Comparison of ENCODE assay signal across 1 cellular context in genomic region chr2:26820932-26821331, GRCh38.
TF ChIP-seq lines count a peak whose summit lies in the region.

No MANE protein-coding gene starts in this region.

TF ChIP-seq in SK-N-SH treated with all-trans-retinoic acid at 6 μM for 48 hours, 23 proteins besides CTCF, POLR2A, EP300 and RAD21 (continued from another document):
- TF ChIP-seq, protein P1, sequence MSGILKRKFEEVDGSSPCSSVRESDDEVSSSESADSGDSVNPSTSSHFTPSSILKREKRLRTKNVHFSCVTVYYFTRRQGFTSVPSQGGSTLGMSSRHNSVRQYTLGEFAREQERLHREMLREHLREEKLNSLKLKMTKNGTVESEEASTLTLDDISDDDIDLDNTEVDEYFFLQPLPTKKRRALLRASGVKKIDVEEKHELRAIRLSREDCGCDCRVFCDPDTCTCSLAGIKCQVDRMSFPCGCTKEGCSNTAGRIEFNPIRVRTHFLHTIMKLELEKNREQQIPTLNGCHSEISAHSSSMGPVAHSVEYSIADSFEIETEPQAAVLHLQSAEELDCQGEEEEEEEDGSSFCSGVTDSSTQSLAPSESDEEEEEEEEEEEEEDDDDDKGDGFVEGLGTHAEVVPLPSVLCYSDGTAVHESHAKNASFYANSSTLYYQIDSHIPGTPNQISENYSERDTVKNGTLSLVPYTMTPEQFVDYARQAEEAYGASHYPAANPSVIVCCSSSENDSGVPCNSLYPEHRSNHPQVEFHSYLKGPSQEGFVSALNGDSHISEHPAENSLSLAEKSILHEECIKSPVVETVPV (CRISPR knock-in tag; IDR thresholded peaks at IDR 0.05) = no peak
- TF ChIP-seq PATZ1 (CRISPR knock-in tag; IDR thresholded peaks at IDR 0.05; ENCODE audit: borderline replicate concordance) = no peak
- TF ChIP-seq ZNF8 (CRISPR knock-in tag; IDR thresholded peaks at IDR 0.05) = no peak
- no peak for TF ChIP-seq ZNF70 (CRISPR knock-in tag; IDR thresholded peaks at IDR 0.05)
- no peak for TF ChIP-seq GLIS3 (CRISPR knock-in tag; IDR thresholded peaks at IDR 0.05)
- no peak for TF ChIP-seq ISL1 (CRISPR knock-in tag; IDR thresholded peaks at IDR 0.05)
- TF ChIP-seq, protein P2, sequence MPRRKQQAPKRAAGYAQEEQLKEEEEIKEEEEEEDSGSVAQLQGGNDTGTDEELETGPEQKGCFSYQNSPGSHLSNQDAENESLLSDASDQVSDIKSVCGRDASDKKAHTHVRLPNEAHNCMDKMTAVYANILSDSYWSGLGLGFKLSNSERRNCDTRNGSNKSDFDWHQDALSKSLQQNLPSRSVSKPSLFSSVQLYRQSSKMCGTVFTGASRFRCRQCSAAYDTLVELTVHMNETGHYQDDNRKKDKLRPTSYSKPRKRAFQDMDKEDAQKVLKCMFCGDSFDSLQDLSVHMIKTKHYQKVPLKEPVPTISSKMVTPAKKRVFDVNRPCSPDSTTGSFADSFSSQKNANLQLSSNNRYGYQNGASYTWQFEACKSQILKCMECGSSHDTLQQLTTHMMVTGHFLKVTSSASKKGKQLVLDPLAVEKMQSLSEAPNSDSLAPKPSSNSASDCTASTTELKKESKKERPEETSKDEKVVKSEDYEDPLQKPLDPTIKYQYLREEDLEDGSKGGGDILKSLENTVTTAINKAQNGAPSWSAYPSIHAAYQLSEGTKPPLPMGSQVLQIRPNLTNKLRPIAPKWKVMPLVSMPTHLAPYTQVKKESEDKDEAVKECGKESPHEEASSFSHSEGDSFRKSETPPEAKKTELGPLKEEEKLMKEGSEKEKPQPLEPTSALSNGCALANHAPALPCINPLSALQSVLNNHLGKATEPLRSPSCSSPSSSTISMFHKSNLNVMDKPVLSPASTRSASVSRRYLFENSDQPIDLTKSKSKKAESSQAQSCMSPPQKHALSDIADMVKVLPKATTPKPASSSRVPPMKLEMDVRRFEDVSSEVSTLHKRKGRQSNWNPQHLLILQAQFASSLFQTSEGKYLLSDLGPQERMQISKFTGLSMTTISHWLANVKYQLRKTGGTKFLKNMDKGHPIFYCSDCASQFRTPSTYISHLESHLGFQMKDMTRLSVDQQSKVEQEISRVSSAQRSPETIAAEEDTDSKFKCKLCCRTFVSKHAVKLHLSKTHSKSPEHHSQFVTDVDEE (CRISPR knock-in tag; IDR thresholded peaks at IDR 0.05) = no peak
- no peak for TF ChIP-seq BACH2 (CRISPR knock-in tag; IDR thresholded peaks at IDR 0.05; ENCODE audit: borderline replicate concordance)
- no peak for TF ChIP-seq CREB5 (CRISPR knock-in tag; IDR thresholded peaks at IDR 0.05; ENCODE audit: low read depth)
- no peak for TF ChIP-seq OSR1 (CRISPR knock-in tag; IDR thresholded peaks at IDR 0.05)
- TF ChIP-seq PPARA (CRISPR knock-in tag; IDR thresholded peaks at IDR 0.05; ENCODE audit: borderline replicate concordance) = no peak
- no peak for TF ChIP-seq POU6F1 (CRISPR knock-in tag; IDR thresholded peaks at IDR 0.05; ENCODE audit: borderline replicate concordance, low read depth)
